Comparison of ENCODE assay signal across 28 cellular contexts in the genomic region with DNA sequence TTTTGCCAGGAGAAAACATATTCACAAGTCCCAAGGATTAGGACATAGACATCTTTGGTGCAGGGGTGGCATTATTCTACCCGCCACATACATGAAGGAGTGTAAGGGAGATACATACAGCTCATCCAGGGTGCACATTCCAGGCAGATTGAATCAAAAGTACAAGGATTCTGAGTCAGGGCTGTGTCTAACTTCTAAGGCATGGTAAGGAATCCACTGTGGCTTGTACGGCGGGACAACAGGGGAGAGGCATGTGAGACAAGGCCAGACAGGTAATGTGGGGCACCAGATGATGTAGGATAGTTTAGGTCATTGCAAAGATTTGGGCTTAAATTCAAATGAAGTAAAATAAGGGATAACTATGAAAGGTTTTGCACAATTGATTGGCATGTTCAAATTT.
"Had no signal": no experiment of that assay in that cellular context is flagged by ENCODE, and none has a peak within 500 bp of the region (broad histone marks: within the 10 kb centered on the region; RNA-seq: fewer than 3 reads in every experiment).

No MANE protein-coding gene starts in this region.

- H3K9me3 ChIP-seq: neutrophil, psoas muscle, right lobe of liver, uterus had no signal

- H3K4me1 Mint-ChIP-seq: immature natural killer cell; naive B cell; natural killer cell; stimulated activated memory B cell treated with anti-CD40 and anti-IgM and Interleukin-4, amounts not matched to agents 10 μg/mL and 1 μg/mL and 100 μg/mL, for 72 hours; stimulated activated naive CD8-positive, alpha-beta T cell treated with anti-CD3 and anti-CD28 coated beads, Interleukin-15, amount 100 ng/mL, for 72 hours had no signal

- H3K4me1 ChIP-seq: parathyroid adenoma, psoas muscle, right atrium auricular region, right lobe of liver, spleen, tibial nerve, uterus had no signal

- H3K27ac Mint-ChIP-seq: immature natural killer cell; mesothelial cell of epicardium; naive B cell; natural killer cell; nephron progenitor cell; neural progenitor cell; stimulated activated memory B cell treated with anti-CD40 and anti-IgM and Interleukin-4, amounts not matched to agents 10 μg/mL and 1 μg/mL and 100 μg/mL, for 72 hours; stimulated activated naive CD8-positive, alpha-beta T cell treated with anti-CD3 and anti-CD28 coated beads, Interleukin-15, amount 100 ng/mL, for 72 hours; type B pancreatic cell had no signal

- H3K4me3 Mint-ChIP-seq: immature natural killer cell; mesothelial cell of epicardium; naive B cell; natural killer cell; nephron progenitor cell; neural progenitor cell; stimulated activated memory B cell treated with anti-CD40 and anti-IgM and Interleukin-4, amounts not matched to agents 10 μg/mL and 1 μg/mL and 100 μg/mL, for 72 hours; stimulated activated naive CD8-positive, alpha-beta T cell treated with anti-CD3 and anti-CD28 coated beads, Interleukin-15, amount 100 ng/mL, for 72 hours; type B pancreatic cell had no signal

- H3K4me3 ChIP-seq: left ventricle myocardium inferior, lung, neural progenitor cell, psoas muscle, right atrium auricular region, right lobe of liver, skin epidermis, spleen, tibial nerve, uterus had no signal

- H3K27ac ChIP-seq: left ventricle myocardium inferior, neural progenitor cell, neutrophil, parathyroid adenoma, psoas muscle, right atrium auricular region, right lobe of liver, skin epidermis, spleen, tibial nerve, uterus had no signal

- H3K27me3 Mint-ChIP-seq: naive B cell; stimulated activated memory B cell treated with anti-CD40 and anti-IgM and Interleukin-4, amounts not matched to agents 10 μg/mL and 1 μg/mL and 100 μg/mL, for 72 hours; stimulated activated naive CD8-positive, alpha-beta T cell treated with anti-CD3 and anti-CD28 coated beads, Interleukin-15, amount 100 ng/mL, for 72 hours; type B pancreatic cell had no signal

- FAIRE-seq: islet of Langerhans had no signal

- H3K9ac ChIP-seq: neural progenitor cell, parathyroid adenoma had no signal

- H3K9me3 Mint-ChIP-seq: stimulated activated memory B cell treated with anti-CD40 and anti-IgM and Interleukin-4, amounts not matched to agents 10 μg/mL and 1 μg/mL and 100 μg/mL, for 72 hours had no signal

- H3K4me2 ChIP-seq: neural progenitor cell had no signal

- H3K79me2 ChIP-seq: parathyroid adenoma had no signal

- ATAC-seq: natural killer cell; psoas muscle; right lobe of liver; stimulated activated memory B cell treated with anti-CD40 and anti-IgM and Interleukin-4, amounts not matched to agents 10 μg/mL and 1 μg/mL and 100 μg/mL, for 72 hours; stimulated activated naive CD8-positive, alpha-beta T cell treated with anti-CD3 and anti-CD28 coated beads, Interleukin-15, amount 100 ng/mL, for 72 hours had no signal

- H3K36me3 Mint-ChIP-seq: immature natural killer cell; naive B cell; natural killer cell; neural progenitor cell; stimulated activated memory B cell treated with anti-CD40 and anti-IgM and Interleukin-4, amounts not matched to agents 10 μg/mL and 1 μg/mL and 100 μg/mL, for 72 hours had no signal

- DNase-seq: hypothalamus; immature natural killer cell; left ventricle myocardium inferior; mesendoderm; naive B cell; natural killer cell; nephron progenitor cell; occipital lobe; psoas muscle; right lobe of liver; spleen; stimulated activated CD4-positive, alpha-beta T cell treated with anti-CD3 and anti-CD28 coated beads, Interleukin-4, amount 100 ng/mL, for 4 hours; stimulated activated CD8-positive, alpha-beta memory T cell treated with anti-CD3 and anti-CD28 coated beads, Interleukin-4, amount 100 ng/mL, for 48 hours; stimulated activated naive CD4-positive, alpha-beta T cell treated with Interleukin-2 at 50 U/mL for 16 hours; stimulated activated naive CD8-positive, alpha-beta T cell treated with anti-CD3 and anti-CD28 coated beads, Interleukin-15, amount 100 ng/mL, for 72 hours; substantia nigra; uterus had no signal

- H2AFZ ChIP-seq: neural progenitor cell, parathyroid adenoma had no signal

- H3K27me3 ChIP-seq: neural progenitor cell, neutrophil, right atrium auricular region, right lobe of liver, spleen, tibial nerve, uterus had no signal

- H3K36me3 ChIP-seq: left ventricle myocardium inferior, neural progenitor cell, neutrophil, right atrium auricular region, right lobe of liver, spleen, tibial nerve, uterus had no signal
